In genomic region chr3:143302638-143303171, GRCh38 we compare ENCODE assay signal across 10 cellular contexts.
DNase-seq lines count a peak whose midpoint lies in the region; ATAC-seq and TF ChIP-seq lines count a peak whose summit lies in the region.
"Had no signal": no experiment of that assay in that cellular context is flagged by ENCODE, and none has a peak within 500 bp of the region (broad histone marks: within the 10 kb centered on the region; RNA-seq: fewer than 3 reads in every experiment).

No MANE protein-coding gene starts in this region.

- TF ChIP-seq RAD21 in SK-N-SH (IDR thresholded peaks at IDR 0.05; ENCODE audit: low read length): no peak

- WGBS in SK-N-SH (ENCODE audit: low lambda C conversion rate): 9% methylated on average over 11 of the region's 11 CpGs

- no peaks in the 10 kb centered on the region for H3K9me3 Mint-ChIP-seq in osteocyte (ENCODE audit: unreplicated experiment)
- no peaks in the 10 kb centered on the region for H3K9me3 Mint-ChIP-seq in activated naive CD4-positive, alpha-beta T cell treated with anti-CD3 and anti-CD28 coated beads, Interleukin-2, amount 10 ng/mL, durations not matched to agents 7 days and 5 days

- TF ChIP-seq CTCF in SK-N-SH (IDR thresholded peaks at IDR 0.05) (no peak), fibroblast of villous mesenchyme (IDR thresholded peaks at IDR 0.05; ENCODE audit: insufficient read depth, low read depth, low read length) (no peak), osteocyte (IDR thresholded peaks at IDR 0.05) (no peak)

- H3K4me1 Mint-ChIP-seq in osteocyte (ENCODE audit: unreplicated experiment): peaks cover 41% of the 10 kb centered on the region
- peaks cover 9% of the 10 kb centered on the region for H3K4me1 Mint-ChIP-seq in activated naive CD4-positive, alpha-beta T cell treated with anti-CD3 and anti-CD28 coated beads, Interleukin-2, amount 10 ng/mL, durations not matched to agents 7 days and 5 days

- 0 out of 4 replicates have a peak overlapping the region, but pooled peaks of 1 of the 2 experiments have one; percentile 7 for H3K4me3 ChIP-seq in SK-N-SH (ENCODE audit: low read depth in 2 of 2, low read length in 1 of 2)
- H3K4me3 ChIP-seq in fibroblast of villous mesenchyme (ENCODE audit: low read depth, low read length): no peak overlapping the region

- H3K27me3 ChIP-seq in SK-N-SH (ENCODE audit: insufficient read depth): no peaks in the 10 kb centered on the region

- H3K27me3 Mint-ChIP-seq in osteocyte (ENCODE audit: unreplicated experiment): no peaks in the 10 kb centered on the region
- H3K27me3 Mint-ChIP-seq in activated naive CD4-positive, alpha-beta T cell treated with anti-CD3 and anti-CD28 coated beads, Interleukin-2, amount 10 ng/mL, durations not matched to agents 7 days and 5 days: no peaks in the 10 kb centered on the region

- no peaks in the 10 kb centered on the region for H3F3A ChIP-seq in SK-N-SH (replicated peaks; ENCODE audit: insufficient read depth)

- H3K9me3 ChIP-seq in SK-N-SH: no peaks in the 10 kb centered on the region

- no peaks in the 10 kb centered on the region for H3K79me2 ChIP-seq in SK-N-SH (ENCODE audit: insufficient read depth)

- DNase-seq in EH (ENCODE audit: low read depth) (peak; percentile 95), SK-N-SH (no peak), fibroblast of villous mesenchyme (ENCODE audit: low read depth) (peak; percentile 84), osteocyte (ENCODE audit: extremely low spot score, unreplicated experiment) (peak; percentile 88), NCI-H2081 treated with DMSO at 0.1 percent for 48 hours (lab: John Stamatoyannopoulos, UW) (no peak), NCI-H1105 (lab: John Stamatoyannopoulos, UW) (no peak)
- no peak for DNase-seq in activated naive CD4-positive, alpha-beta T cell treated with anti-CD3 and anti-CD28 coated beads, Interleukin-2, amount 10 ng/mL, durations not matched to agents 7 days and 5 days
- DNase-seq: activated CD4-positive, alpha-beta T cell treated with anti-CD3 and anti-CD28 coated beads, Interleukin-2, amount 50 U/mL, for 1 hour; H7 had no signal

- no peak overlapping the region for H3K9ac ChIP-seq in SK-N-SH

- POLR2A ChIA-PET in SK-N-SH (lab: Yijun Ruan, JAX): no interaction called here

- peak overlapping the region in 1 of 2 experiments; percentile 51; a peak in 2 of 4 replicates for H3K27ac ChIP-seq in SK-N-SH (ENCODE audit: low read depth in 2 of 2, low read length in 1 of 2)

- peak overlapping the region; percentile 50; the same call in 1 of the 2 replicates for H3K4me2 ChIP-seq in SK-N-SH

- TF ChIP-seq EP300 in SK-N-SH (IDR thresholded peaks at IDR 0.05; ENCODE audit: borderline replicate concordance in 1 of 2, low read depth in 1 of 2, low read length in 1 of 2): no peak

- H4K20me1 ChIP-seq in SK-N-SH (ENCODE audit: insufficient read depth): no peaks in the 10 kb centered on the region

- no peaks in the 10 kb centered on the region for H3K9me2 ChIP-seq in SK-N-SH

- no peak for ATAC-seq in HG02798 (IDR thresholded peaks at IDR 0.05; ENCODE audit: poor library complexity, unreplicated experiment)

- peak overlapping the region; percentile 47; the same call in 1 of the 2 replicates for H2AFZ ChIP-seq in SK-N-SH (ENCODE audit: low read depth)

- peak overlapping the region; percentile 12 for H3K4me3 Mint-ChIP-seq in osteocyte (ENCODE audit: unreplicated experiment)
- no peak overlapping the region for H3K4me3 Mint-ChIP-seq in activated naive CD4-positive, alpha-beta T cell treated with anti-CD3 and anti-CD28 coated beads, Interleukin-2, amount 10 ng/mL, durations not matched to agents 7 days and 5 days

- no peaks in the 10 kb centered on the region for H3K36me3 Mint-ChIP-seq in osteocyte (ENCODE audit: unreplicated experiment)
- no peaks in the 10 kb centered on the region for H3K36me3 Mint-ChIP-seq in activated naive CD4-positive, alpha-beta T cell treated with anti-CD3 and anti-CD28 coated beads, Interleukin-2, amount 10 ng/mL, durations not matched to agents 7 days and 5 days

- H3K36me3 ChIP-seq in SK-N-SH (replicated peaks in 1 of 2; ENCODE audit: control insufficient read depth in 1 of 2, insufficient read depth in 2 of 2, low read length in 1 of 2): no peaks in the 10 kb centered on the region

- CTCF ChIA-PET in SK-N-SH (lab: Yijun Ruan, JAX): no interaction called here
- CTCF ChIA-PET in activated naive CD4-positive, alpha-beta T cell treated with anti-CD3 and anti-CD28 coated beads, Interleukin-2, amount 10 ng/mL, durations not matched to agents 7 days and 5 days (lab: Charles Lee): no interaction called here

- no peaks in the 10 kb centered on the region for H3K4me1 ChIP-seq in SK-N-SH (ENCODE audit: control insufficient read depth in 1 of 2, insufficient read depth in 2 of 2, low read depth in 1 of 2, low read length in 1 of 2)

- peak overlapping the region; percentile 88 for H3K27ac Mint-ChIP-seq in osteocyte (ENCODE audit: unreplicated experiment)
- H3K27ac Mint-ChIP-seq in activated naive CD4-positive, alpha-beta T cell treated with anti-CD3 and anti-CD28 coated beads, Interleukin-2, amount 10 ng/mL, durations not matched to agents 7 days and 5 days: no peak overlapping the region

TF ChIP-seq in SK-N-SH, 30 proteins besides CTCF, POLR2A, EP300 and RAD21:
- TF ChIP-seq TCF12 (IDR thresholded peaks at IDR 0.05) (peak; percentile 50; the same call in 1 of the 2 replicates), RFX5 (IDR thresholded peaks at IDR 0.05; ENCODE audit: low read length) (no peak), TAF1 (IDR thresholded peaks at IDR 0.05; ENCODE audit: borderline replicate concordance, low read depth, low read length) (no peak), REST (IDR thresholded peaks at IDR 0.05; ENCODE audit: low read depth, low read length) (no peak), IRF3 (IDR thresholded peaks at IDR 0.05; ENCODE audit: low read depth, low read length) (no peak), FOXM1 (IDR thresholded peaks at IDR 0.05; ENCODE audit: low read depth) (no peak), NFIC (IDR thresholded peaks at IDR 0.05; ENCODE audit: borderline replicate concordance) (peak; percentile 80), JUND (IDR thresholded peaks at IDR 0.05) (peak; percentile 32; the same call in 1 of the 2 replicates), POLR2AphosphoS5 (IDR thresholded peaks at IDR 0.05; ENCODE audit: low read depth, low read length) (no peak), RCOR1 (IDR thresholded peaks at IDR 0.05; ENCODE audit: low read length) (no peak), PBX3 (IDR thresholded peaks at IDR 0.05) (peak; percentile 52), FOSL2 (IDR thresholded peaks at IDR 0.05; ENCODE audit: borderline replicate concordance, low read depth) (peak; percentile 38; the same call in 1 of the 2 replicates), ELF1 (IDR thresholded peaks at IDR 0.05) (no peak), MAX (IDR thresholded peaks at IDR 0.05; ENCODE audit: low read depth) (peak; percentile 13; the same call in 1 of the 2 replicates), GATA2 (CRISPR knock-in tag; IDR thresholded peaks at IDR 0.05) (no peak), FOXJ3 (CRISPR knock-in tag; IDR thresholded peaks at IDR 0.05) (no peak), GABPA (IDR thresholded peaks at IDR 0.05; ENCODE audit: low read depth) (peak; percentile 28; the same call in 1 of the 2 replicates)

Comparison
In these comparisons a context has a peak if more than half of its experiments do, and no peak if none do; other contexts are left out.
1. DNase-seq: peak in EH (single experiment), fibroblast of villous mesenchyme (single experiment) and osteocyte (single experiment); none in SK-N-SH (single experiment), NCI-H2081 treated with DMSO at 0.1 percent for 48 hours (single experiment), activated naive CD4-positive, alpha-beta T cell treated with anti-CD3 and anti-CD28 coated beads, Interleukin-2, amount 10 ng/mL, durations not matched to agents 7 days and 5 days (single experiment) and NCI-H1105 (single experiment).